In the genomic region with DNA sequence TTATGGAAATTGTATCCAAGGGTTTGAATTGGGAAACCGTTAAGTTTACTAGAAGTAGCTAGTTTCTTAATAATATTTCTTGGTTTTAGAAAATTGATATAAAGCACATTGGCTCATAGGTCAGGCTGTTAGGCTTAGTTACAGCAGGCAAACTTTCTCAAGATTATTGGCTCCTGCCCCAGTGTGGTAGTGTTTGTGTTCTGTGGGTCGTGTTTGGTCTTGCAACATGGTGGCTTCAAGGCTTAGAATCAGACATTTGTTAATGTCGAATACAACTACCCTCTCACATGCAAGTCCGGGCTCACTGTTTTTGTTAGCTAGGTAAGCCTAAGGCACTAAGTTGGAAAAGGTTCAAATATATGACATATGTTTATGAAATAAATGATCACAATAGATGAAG, we compare ENCODE assay signal across 17 cellular contexts. TPM values are rescaled to one million over a fixed set of nuclear protein-coding genes. Genes with fewer than 3 reads are reported as not detected.
A peak's percentile ranks its signal among the peaks of the same experiment; 100 is the strongest.
DNase-seq lines count a peak whose midpoint lies in the region; ATAC-seq, FAIRE-seq and TF ChIP-seq lines count a peak whose summit lies in the region.
"Had no signal": no experiment of that assay in that cellular context is flagged by ENCODE, and none has a peak within 500 bp of the region (broad histone marks: within the 10 kb centered on the region; RNA-seq: fewer than 3 reads in every experiment).

No MANE protein-coding gene starts in this region.

- H2AK5ac ChIP-seq in trophoblast cell (ENCODE audit: low read length), result no peak overlapping the region

- no peak for TF ChIP-seq CTCF in liver (IDR thresholded peaks at IDR 0.05; ENCODE audit: low read depth, low read length, missing input control)
- TF ChIP-seq CTCF in HepG2 (CRISPR knock-in tag; IDR thresholded peaks at IDR 0.05), result no peak
- no peak for TF ChIP-seq CTCF in keratinocyte (optimal IDR thresholded peaks at IDR 0.05 in 1 of 3, IDR thresholded peaks at IDR 0.05 in 1 of 3, conservative IDR thresholded peaks at IDR 0.05 in 1 of 3; ENCODE audit: extremely low read depth in 1 of 3, insufficient read depth in 2 of 3, low read length in 3 of 3)
- no peak for TF ChIP-seq CTCF in upper lobe of right lung (IDR thresholded peaks at IDR 0.05)

- H2BK5ac ChIP-seq in trophoblast cell (ENCODE audit: low read depth, low read length, poor library complexity), result no peak overlapping the region

- H3K79me2 ChIP-seq in HepG2 (ENCODE audit: insufficient read depth, low read length), result peaks cover 76% of the 10 kb centered on the region
- peaks cover 70% of the 10 kb centered on the region for H3K79me2 ChIP-seq in keratinocyte (ENCODE audit: control insufficient read depth, insufficient read depth, low read length)
- no peaks in the 10 kb centered on the region for H3K79me2 ChIP-seq in trophoblast cell (ENCODE audit: control insufficient read depth, insufficient read depth, low read length, poor library complexity)

- H3K9me3 Mint-ChIP-seq in activated naive CD8-positive, alpha-beta T cell treated with anti-CD3 and anti-CD28 coated beads for 36 hours, result peaks cover 3% of the 10 kb centered on the region
- H3K9me3 Mint-ChIP-seq: CD4-positive, CD25-positive, alpha-beta regulatory T cell had no signal

- H2AFZ ChIP-seq in HepG2 (ENCODE audit: low read length), result no peak overlapping the region
- H2AFZ ChIP-seq in keratinocyte (ENCODE audit: control insufficient read depth, low read length), result no peak overlapping the region
- H2AFZ ChIP-seq in trophoblast cell (ENCODE audit: insufficient read depth, low read length, poor library complexity), result no peak overlapping the region
- H2AFZ ChIP-seq: GM23248 had no signal

- H3K79me1 ChIP-seq in trophoblast cell (ENCODE audit: low read length), result no peaks in the 10 kb centered on the region

- FAIRE-seq in HepG2 (lab: Jason Lieb, UNC) (no peak), keratinocyte (lab: Jason Lieb, UNC) (peak; percentile 48)
- FAIRE-seq: GM12878, H54 had no signal

- TF ChIP-seq EP300 in HepG2 (IDR thresholded peaks at IDR 0.05; ENCODE audit: low read depth in 2 of 2, low read length in 2 of 2) (no peak), HepG2 (CRISPR knock-in tag; IDR thresholded peaks at IDR 0.05; ENCODE audit: borderline replicate concordance) (no peak)

- H3K4me1 Mint-ChIP-seq in activated naive CD8-positive, alpha-beta T cell treated with anti-CD3 and anti-CD28 coated beads for 36 hours, result peaks cover 41% of the 10 kb centered on the region

- no peak overlapping the region for H3K27ac Mint-ChIP-seq in activated naive CD8-positive, alpha-beta T cell treated with anti-CD3 and anti-CD28 coated beads for 36 hours
- H3K27ac Mint-ChIP-seq: CD4-positive, CD25-positive, alpha-beta regulatory T cell had no signal

- H2BK12ac ChIP-seq in trophoblast cell (ENCODE audit: low read length), result no peak overlapping the region

- CTCF ChIA-PET in HepG2 (lab: Yijun Ruan, JAX; ENCODE audit: low intra/inter-chr PET ratio, low total read pairs), result no interaction called here

- peak in 1 of 2 donors; percentile 34 for TF ChIP-seq RAD21 in liver (IDR thresholded peaks at IDR 0.05)
- TF ChIP-seq RAD21 in HepG2 (CRISPR knock-in tag; IDR thresholded peaks at IDR 0.05), result no peak

- H3K9ac ChIP-seq in liver (ENCODE audit: low read depth in 1 of 2, low read length in 2 of 2) (no peak overlapping the region), HepG2 (ENCODE audit: insufficient read depth, low read depth, low read length) (no peak overlapping the region), keratinocyte (ENCODE audit: control insufficient read depth, extremely low read depth, insufficient read depth, low read length) (no peak overlapping the region), trophoblast cell (ENCODE audit: low read length) (no peak overlapping the region)
- H3K9ac ChIP-seq: BLaER1 treated with 17β-estradiol and CSF1 and Interleukin-3, amounts not matched to agents 10 nM and 100 nM; GM23248 had no signal

- H4K8ac ChIP-seq in trophoblast cell (ENCODE audit: low read depth, low read length), result no peak overlapping the region

- H3K23ac ChIP-seq in trophoblast cell (ENCODE audit: low read length), result peak overlapping the region; percentile 93

- no peak overlapping the region for H4K91ac ChIP-seq in trophoblast cell (ENCODE audit: low read depth, low read length)

- no peak for TF ChIP-seq POLR2A in HepG2 (IDR thresholded peaks at IDR 0.05; ENCODE audit: insufficient read depth in 1 of 2, low read depth in 2 of 2, low read length in 2 of 2)

- no peak overlapping the region for H3K14ac ChIP-seq in trophoblast cell (ENCODE audit: low read length)

- no peak overlapping the region for H2BK120ac ChIP-seq in trophoblast cell (ENCODE audit: insufficient read depth, low read length, poor library complexity)

- H3K36me3 ChIP-seq in liver (ENCODE audit: control insufficient read depth in 4 of 4, insufficient read depth in 3 of 4, low read depth in 1 of 4, low read length in 3 of 4), result no peaks in the 10 kb centered on the region
- no peaks in the 10 kb centered on the region for H3K36me3 ChIP-seq in HepG2 (replicated peaks in 1 of 2; ENCODE audit: control insufficient read depth in 1 of 2, insufficient read depth in 2 of 2, low read length in 2 of 2)
- no peaks in the 10 kb centered on the region for H3K36me3 ChIP-seq in keratinocyte (ENCODE audit: control insufficient read depth in 2 of 2, extremely low read depth in 1 of 2, insufficient read depth in 2 of 2, low read length in 2 of 2)
- H3K36me3 ChIP-seq in trophoblast cell (ENCODE audit: control insufficient read depth in 1 of 2, insufficient read depth in 2 of 2, low read length in 2 of 2), result no peaks in the 10 kb centered on the region
- no peaks in the 10 kb centered on the region for H3K36me3 ChIP-seq in upper lobe of right lung

- intact Hi-C loops in HepG2 (cut with micrococcal nuclease; ENCODE audit: unreplicated experiment) (no loop called here), upper lobe of right lung (cut with DNase I) (no loop called here)

- H3K18ac ChIP-seq in trophoblast cell (ENCODE audit: low read length), result no peak overlapping the region

- no TSS peak for BruUV-seq in HepG2 (replicated peaks; lab: Mats Ljungman, UMichigan)

- DNase-seq in HepG2 (ENCODE audit: low spot score), result no peak
- no peak for DNase-seq in keratinocyte (ENCODE audit: low read depth, low spot score)
- DNase-seq in trophoblast cell, result no peak
- DNase-seq in activated naive CD8-positive, alpha-beta T cell treated with anti-CD3 and anti-CD28 coated beads for 36 hours, result no peak
- no peak for DNase-seq in NCI-H2029 (lab: John Stamatoyannopoulos, UW)
- DNase-seq in upper lobe of right lung, result no peak
- DNase-seq: ACHN; Calu3; CD4-positive, CD25-positive, alpha-beta regulatory T cell; DMS79; GM23248 had no signal

- no peaks in the 10 kb centered on the region for H3K9me1 ChIP-seq in keratinocyte (ENCODE audit: control insufficient read depth, extremely low read depth, insufficient read depth, low read length)

- H4K12ac ChIP-seq in trophoblast cell (ENCODE audit: low read depth, low read length), result no peak overlapping the region

- H3K27ac ChIP-seq in liver (ENCODE audit: low read depth in 1 of 2, low read length in 2 of 2) (no peak overlapping the region), HepG2 (ENCODE audit: extremely low read length, insufficient read depth, low read length) (no peak overlapping the region), keratinocyte (ENCODE audit: control insufficient read depth, insufficient read depth, low read length) (no peak overlapping the region), trophoblast cell (ENCODE audit: low read depth, low read length) (no peak overlapping the region), upper lobe of right lung (no peak overlapping the region)
- H3K27ac ChIP-seq: BLaER1 treated with 17β-estradiol and CSF1 and Interleukin-3, amounts not matched to agents 10 nM and 100 nM; GM23248 had no signal

- POLR2A ChIA-PET in HepG2 (lab: Yijun Ruan, JAX), result interaction anchor here (1.2 to 2.2 kb wide), 2 partner anchors 15 to 20 kb away, joined by 3 to 6 read pairs; a partner anchor contains a TSS

- in situ Hi-C loops in HepG2 (cut with HindIII; ENCODE audit: extremely low pct_ligation_motif_present, low pct_unique_long_range_greater_than_20kb), result no loop called here

- ATAC-seq in HepG2 (no peak), esophagus mucosa (peak; percentile 90), upper lobe of right lung (no peak)
- ATAC-seq: GM12878, HCT116 had no signal

- H3K27me3 Mint-ChIP-seq in activated naive CD8-positive, alpha-beta T cell treated with anti-CD3 and anti-CD28 coated beads for 36 hours, result no peaks in the 10 kb centered on the region
- H3K27me3 Mint-ChIP-seq: CD4-positive, CD25-positive, alpha-beta regulatory T cell had no signal

- H3K4me2 ChIP-seq in HepG2 (ENCODE audit: low read depth, low read length) (no peak overlapping the region), keratinocyte (ENCODE audit: control insufficient read depth, extremely low read depth, insufficient read depth, low read depth, low read length) (peak overlapping the region; percentile 47), trophoblast cell (ENCODE audit: low read length) (no peak overlapping the region)
- H3K4me2 ChIP-seq: BLaER1 treated with 17β-estradiol and CSF1 and Interleukin-3, amounts not matched to agents 10 nM and 100 nM had no signal

- 52% methylated on average over 4 of the region's 4 CpGs for WGBS in liver
- WGBS in HepG2 (ENCODE audit: low lambda C conversion rate), result 97% methylated on average over 4 of the region's 4 CpGs
- WGBS in trophoblast cell (ENCODE audit: extremely low coverage, insufficient coverage, insufficient read length), result no CpG with 5 or more reads among the region's 4 CpGs

- H3K4ac ChIP-seq in trophoblast cell (ENCODE audit: low read depth, low read length), result no peak overlapping the region

- H3K9me3 ChIP-seq in liver (ENCODE audit: control insufficient read depth in 4 of 4, low read length in 3 of 4) (no peaks in the 10 kb centered on the region), HepG2 (ENCODE audit: low read length) (no peaks in the 10 kb centered on the region), keratinocyte (ENCODE audit: control insufficient read depth, low read depth, low read length) (no peaks in the 10 kb centered on the region), trophoblast cell (ENCODE audit: insufficient read depth, low read depth, low read length) (no peaks in the 10 kb centered on the region), upper lobe of right lung (no peaks in the 10 kb centered on the region)

- peaks cover 11% of the 10 kb centered on the region for H3K36me3 Mint-ChIP-seq in activated naive CD8-positive, alpha-beta T cell treated with anti-CD3 and anti-CD28 coated beads for 36 hours

- H3K27me3 ChIP-seq in liver (ENCODE audit: control insufficient read depth in 4 of 4, insufficient read depth in 4 of 4, low read length in 3 of 4), result no peaks in the 10 kb centered on the region
- no peaks in the 10 kb centered on the region for H3K27me3 ChIP-seq in HepG2 (ENCODE audit: control insufficient read depth in 1 of 2, insufficient read depth in 2 of 2, low read length in 2 of 2)
- no peaks in the 10 kb centered on the region for H3K27me3 ChIP-seq in keratinocyte (ENCODE audit: control insufficient read depth, extremely low read depth, insufficient read depth, low read length)
- H3K27me3 ChIP-seq in trophoblast cell (ENCODE audit: insufficient read depth, low read length), result no peaks in the 10 kb centered on the region
- no peaks in the 10 kb centered on the region for H3K27me3 ChIP-seq in upper lobe of right lung
- H3K27me3 ChIP-seq: BLaER1 treated with 17β-estradiol and CSF1 and Interleukin-3, amounts not matched to agents 10 nM and 100 nM had no signal

- H3K4me1 ChIP-seq in liver (ENCODE audit: control insufficient read depth in 4 of 4, insufficient read depth in 4 of 4, low read length in 3 of 4) (peaks cover 0 to 14% (median 5%) of the 10 kb centered on the region in 4 donors), HepG2 (ENCODE audit: insufficient read depth, low read length) (peaks cover 55% of the 10 kb centered on the region), keratinocyte (ENCODE audit: control insufficient read depth, extremely low read depth, insufficient read depth, low read length) (peaks cover 10% of the 10 kb centered on the region), trophoblast cell (ENCODE audit: control insufficient read depth in 1 of 2, insufficient read depth in 2 of 2, low read length in 2 of 2) (peaks cover 0 to 5% of the 10 kb centered on the region in 2 experiments), upper lobe of right lung (no peaks in the 10 kb centered on the region)

- dilution Hi-C loops in keratinocyte (cut with MboI; ENCODE audit: extremely low pct_ligation_motif_present, low sequenced_read_pairs), result no loop called here

- 0 out of 2 replicates have a peak, but pooled peaks cover 2% of the 10 kb centered on the region for H4K20me1 ChIP-seq in HepG2 (ENCODE audit: insufficient read depth, low read length)
- no peaks in the 10 kb centered on the region for H4K20me1 ChIP-seq in keratinocyte (ENCODE audit: control insufficient read depth, extremely low read depth, insufficient read depth, low read length)

- no peak overlapping the region for H3K4me3 Mint-ChIP-seq in activated naive CD8-positive, alpha-beta T cell treated with anti-CD3 and anti-CD28 coated beads for 36 hours
- H3K4me3 Mint-ChIP-seq: CD4-positive, CD25-positive, alpha-beta regulatory T cell had no signal

- no peak overlapping the region for H3K4me3 ChIP-seq in liver (ENCODE audit: low read depth in 1 of 3, low read length in 3 of 3)
- H3K4me3 ChIP-seq in HepG2 (replicated peaks in 1 of 3; ENCODE audit: insufficient read depth in 1 of 3, low read depth in 2 of 3, low read length in 3 of 3), result no peak overlapping the region
- no peak overlapping the region for H3K4me3 ChIP-seq in keratinocyte (ENCODE audit: control insufficient read depth in 2 of 3, extremely low read depth in 1 of 3, insufficient read depth in 2 of 3, low read depth in 1 of 3, low read length in 3 of 3)
- no peak overlapping the region for H3K4me3 ChIP-seq in trophoblast cell (ENCODE audit: low read depth, low read length)
- no peak overlapping the region for H3K4me3 ChIP-seq in upper lobe of right lung
- H3K4me3 ChIP-seq: BLaER1 treated with 17β-estradiol and CSF1 and Interleukin-3, amounts not matched to agents 10 nM and 100 nM; GM12878; GM23248 had no signal

RNA-seq across cellular contexts. Expression of a gene that starts 19.6 kb away (rescaled TPM):
- 10 to 100 TPM; 13.5 to 20.4 TPM for total RNA-seq in liver
- polyA plus RNA-seq in liver, result 1 to 10 TPM; 4.2 to 6.8 TPM
- total RNA-seq in HepG2 (2016; rRNA removed; fragmentation: Illumina TruSeq; extraction: Trizol), result 17.3 and 20.3 TPM in 2 replicates
- 2.1 and 2.4 TPM in 2 replicates for total RNA-seq in HepG2 (2016; cell fraction: cytosol; rRNA removed; fragmentation: Illumina TruSeq; extraction: Trizol; ENCODE audit: low read depth)
- total RNA-seq in HepG2 (2016; cell fraction: insoluble cytoplasmic fraction; rRNA removed; fragmentation: Illumina TruSeq; extraction: Trizol), result 15.6 and 19.2 TPM in 2 replicates
- total RNA-seq in HepG2 (2016; cell fraction: membrane; rRNA removed; fragmentation: Illumina TruSeq; extraction: Trizol), result 7.9 and 8.5 TPM in 2 replicates
- total RNA-seq in HepG2 (2016; cell fraction: nucleus; rRNA removed; fragmentation: Illumina TruSeq; extraction: Trizol), result 28.3 and 35.1 TPM in 2 replicates
- 8.6 and 10.1 TPM in 2 replicates for polyA plus RNA-seq in HepG2 (2011; rRNA removed)
- polyA plus RNA-seq in HepG2 (2011; cell fraction: cytosol; rRNA removed), result 4.7 and 8.3 TPM in 2 replicates
- polyA plus RNA-seq in HepG2 (2011; cell fraction: nucleus; rRNA removed), result 3.9 and 5.3 TPM in 2 replicates
- 18.5 and 21.2 TPM in 2 replicates for polyA plus RNA-seq in HepG2 (2012)
- polyA plus RNA-seq in HepG2 (2016; cell fraction: cytosol; fragmentation: Illumina TruSeq; extraction: Trizol; ENCODE audit: low read depth), result 1.3 and 1.4 TPM in 2 replicates
- polyA plus RNA-seq in HepG2 (2016; cell fraction: insoluble cytoplasmic fraction; fragmentation: Illumina TruSeq; extraction: Trizol; ENCODE audit: low read depth), result 13.9 and 14.3 TPM in 2 replicates
- polyA plus RNA-seq in HepG2 (2016; cell fraction: membrane; fragmentation: Illumina TruSeq; extraction: Trizol; ENCODE audit: low read depth), result 3.6 and 4.3 TPM in 2 replicates
- polyA plus RNA-seq in HepG2 (2016; cell fraction: nucleus; fragmentation: Illumina TruSeq; extraction: Trizol; ENCODE audit: insufficient read depth, low read depth), result 26.8 and 27.2 TPM in 2 replicates
- polyA minus RNA-seq in HepG2 (2011; rRNA and poly(A)+ RNA removed; ENCODE audit: low replicate concordance), result 0.05 and 16.1 TPM in 2 replicates
- 17.0 and 18.7 TPM in 2 replicates for polyA minus RNA-seq in HepG2 (2011; cell fraction: cytosol; rRNA and poly(A)+ RNA removed)
- 20.2 and 23.0 TPM in 2 replicates for polyA minus RNA-seq in HepG2 (2011; cell fraction: nucleus; rRNA and poly(A)+ RNA removed)
- 14.8 TPM for total RNA-seq in esophagus mucosa
- polyA plus RNA-seq in keratinocyte, result 11.3 to 19.5 TPM (median 15.6 TPM) in 3 replicates
- polyA plus RNA-seq in keratinocyte (2011; ENCODE audit: low read depth), result 4.3 TPM
- polyA plus RNA-seq in keratinocyte (2011; cell fraction: cytosol; rRNA removed), result 7.2 and 12.7 TPM in 2 replicates
- polyA plus RNA-seq in keratinocyte (2011; cell fraction: nucleus; rRNA removed), result 19.8 and 22.8 TPM in 2 replicates
- 11.1 and 20.4 TPM in 2 replicates for polyA plus RNA-seq in keratinocyte (2012; ENCODE audit: low replicate concordance)
- 16.4 to 29.3 TPM (median 17.2 TPM) in 3 replicates for polyA minus RNA-seq in keratinocyte
- 12.5 TPM for polyA minus RNA-seq in keratinocyte (2011; cell fraction: cytosol; rRNA and poly(A)+ RNA removed)
- 23.8 and 47.7 TPM in 2 replicates for polyA minus RNA-seq in keratinocyte (2011; cell fraction: nucleus; rRNA and poly(A)+ RNA removed)
- 20.5 and 21.1 TPM in 2 replicates for polyA plus RNA-seq in trophoblast cell (2013)
- 10 to 100 TPM; 20.6 to 21.3 TPM for total RNA-seq in activated naive CD8-positive, alpha-beta T cell treated with anti-CD3 and anti-CD28 coated beads for 36 hours
- 17.8 TPM for total RNA-seq in upper lobe of right lung
